Comparison of ENCODE assay signal across 26 cellular contexts in the genomic region with DNA sequence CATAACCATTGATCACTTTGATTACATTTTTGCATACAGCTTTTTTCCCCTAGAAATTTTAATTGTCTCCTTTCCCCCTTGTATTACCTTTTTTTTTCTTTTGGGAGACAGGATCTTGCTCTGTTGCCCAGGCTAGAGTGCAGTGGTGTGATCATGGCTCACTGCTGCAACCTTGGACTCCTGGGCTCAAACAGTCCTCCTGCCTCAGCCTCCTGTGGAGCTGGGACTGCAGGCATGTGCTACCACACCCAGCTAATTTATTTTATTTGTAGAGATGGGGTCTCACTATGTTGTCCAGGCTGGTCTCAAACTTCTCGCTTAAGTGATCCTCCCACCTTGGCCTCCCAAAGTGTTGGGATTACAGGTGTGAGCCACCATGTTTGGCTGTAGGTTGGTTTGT.
"Had no signal": no experiment of that assay in that cellular context is flagged by ENCODE, and none has a peak within 500 bp of the region (broad histone marks: within the 10 kb centered on the region; RNA-seq: fewer than 3 reads in every experiment).

No MANE protein-coding gene starts in this region.

- H3K27me3 Mint-ChIP-seq: naive thymus-derived CD8-positive, alpha-beta T cell; stimulated activated naive CD8-positive, alpha-beta T cell treated with anti-CD3 and anti-CD28 coated beads, Interleukin-15, Interleukin-2, amounts not matched to agents 100 ng/mL and 50 ng/mL, for 24 hours had no signal

- H3K27me3 ChIP-seq: left lung, pancreas, sigmoid colon, spleen, suprapubic skin, tibial artery, upper lobe of right lung had no signal

- H3K27ac ChIP-seq: left lung, lower lobe of right lung, pancreas, prostate gland, sigmoid colon, spleen, suprapubic skin, thoracic aorta, tibial artery, upper lobe of right lung had no signal

- ATAC-seq: left colon; left lung; lower lobe of right lung; naive thymus-derived CD8-positive, alpha-beta T cell; pancreas; right cardiac atrium; stimulated activated effector memory CD8-positive, alpha-beta T cell treated with anti-CD3 and anti-CD28 coated beads, Interleukin-12 subunit alpha, Interleukin-12 subunit beta, amount 100 ng/mL, for 72 hours; upper lobe of right lung had no signal

- H3K36me3 ChIP-seq: left lung, lower lobe of right lung, pancreas, prostate gland, sigmoid colon, suprapubic skin, thoracic aorta, tibial artery, upper lobe of right lung had no signal

- DNase-seq: hypothalamus; immature natural killer cell; kidney; left colon; left lung; lower lobe of right lung; mammary epithelial cell; mesenchymal stem cell; naive thymus-derived CD8-positive, alpha-beta T cell; pancreas; posterior cingulate gyrus; retina; right cardiac atrium; sigmoid colon; small intestine; spleen; stimulated activated CD4-positive, alpha-beta T cell treated with anti-CD3 and anti-CD28 coated beads, Interleukin-4, amount 100 ng/mL, for 24 hours; stimulated activated naive CD4-positive, alpha-beta T cell; tibial artery; trophoblast cell; upper lobe of right lung had no signal

- H3K27ac Mint-ChIP-seq: stimulated activated naive CD8-positive, alpha-beta T cell treated with anti-CD3 and anti-CD28 coated beads, Interleukin-15, Interleukin-2, amounts not matched to agents 100 ng/mL and 50 ng/mL, for 24 hours had no signal

- H3K4me3 ChIP-seq: left lung, lower lobe of right lung, pancreas, prostate gland, sigmoid colon, spleen, suprapubic skin, thoracic aorta, tibial artery, upper lobe of right lung had no signal

- H3K4me1 ChIP-seq: left lung, lower lobe of right lung, prostate gland, upper lobe of right lung had no signal

- H3K9me3 Mint-ChIP-seq: immature natural killer cell; naive thymus-derived CD8-positive, alpha-beta T cell; stimulated activated effector memory CD8-positive, alpha-beta T cell treated with anti-CD3 and anti-CD28 coated beads, Interleukin-12 subunit alpha, Interleukin-12 subunit beta, amount 100 ng/mL, for 72 hours; stimulated activated naive CD8-positive, alpha-beta T cell treated with anti-CD3 and anti-CD28 coated beads, Interleukin-15, Interleukin-2, amounts not matched to agents 100 ng/mL and 50 ng/mL, for 24 hours had no signal

- H3K9me3 ChIP-seq: left lung, lower lobe of right lung, pancreas, prostate gland, sigmoid colon, spleen, suprapubic skin, thoracic aorta, tibial artery, upper lobe of right lung had no signal

- H3K4me3 Mint-ChIP-seq: immature natural killer cell; stimulated activated effector memory CD8-positive, alpha-beta T cell treated with anti-CD3 and anti-CD28 coated beads, Interleukin-12 subunit alpha, Interleukin-12 subunit beta, amount 100 ng/mL, for 72 hours; stimulated activated naive CD8-positive, alpha-beta T cell treated with anti-CD3 and anti-CD28 coated beads, Interleukin-15, Interleukin-2, amounts not matched to agents 100 ng/mL and 50 ng/mL, for 24 hours had no signal
